In genomic region chr4:60378010-60378409, GRCh38 we compare ENCODE assay signal across 20 cellular contexts.
"Had no signal": no experiment of that assay in that cellular context is flagged by ENCODE, and none has a peak within 500 bp of the region (broad histone marks: within the 10 kb centered on the region; RNA-seq: fewer than 3 reads in every experiment).

No MANE protein-coding gene starts in this region.

- H3K36me3 Mint-ChIP-seq: mesothelial cell of epicardium, naive B cell had no signal

- ATAC-seq: foreskin keratinocyte, gastrocnemius medialis, heart right ventricle, left cardiac atrium, left lung, left ventricle myocardium superior, lower lobe of right lung, mucosa of descending colon had no signal

- H3K27ac Mint-ChIP-seq: mesothelial cell of epicardium, naive B cell had no signal

- H3K4me1 Mint-ChIP-seq: mesothelial cell of epicardium, naive B cell had no signal

- H3K27me3 ChIP-seq: dorsolateral prefrontal cortex, esophagus muscularis mucosa, foreskin keratinocyte, gastrocnemius medialis, heart right ventricle, left lung had no signal

- H3K27ac ChIP-seq: coronary artery, dorsolateral prefrontal cortex, esophagus muscularis mucosa, foreskin keratinocyte, gastrocnemius medialis, heart right ventricle, left lung, lower lobe of right lung had no signal

- H3K4me3 Mint-ChIP-seq: mesothelial cell of epicardium, naive B cell had no signal

- H3K4me3 ChIP-seq: coronary artery, dorsolateral prefrontal cortex, esophagus muscularis mucosa, gastrocnemius medialis, heart right ventricle, left lung, lower lobe of right lung, mucosa of descending colon had no signal

- H3K4me1 ChIP-seq: esophagus muscularis mucosa, foreskin keratinocyte, gastrocnemius medialis, heart right ventricle, left lung, lower lobe of right lung had no signal

- DNase-seq: dermis blood vessel endothelial cell; dorsolateral prefrontal cortex; effector CD4-positive, alpha-beta T cell; effector memory CD4-positive, alpha-beta T cell; foreskin keratinocyte; gastrocnemius medialis; glutamatergic neuron; head of caudate nucleus; heart right ventricle; hippocampal formation; left cardiac atrium; left lung; left ventricle myocardium superior; lower lobe of right lung; mesenchymal stem cell; mucosa of descending colon; naive B cell had no signal

- H3K36me3 ChIP-seq: esophagus muscularis mucosa, gastrocnemius medialis, heart right ventricle, left lung, lower lobe of right lung had no signal

- H3K27me3 Mint-ChIP-seq: naive B cell had no signal

- H3K9me3 ChIP-seq: esophagus muscularis mucosa, gastrocnemius medialis, lower lobe of right lung had no signal
